Comparison of ENCODE assay signal across 10 cellular contexts in genomic region chr19:40803170-40803856, GRCh38. TPM values are rescaled to one million over a fixed set of nuclear protein-coding genes. Genes with fewer than 3 reads are reported as not detected.
A peak's percentile ranks its signal among the peaks of the same experiment; 100 is the strongest.
DNase-seq lines count a peak whose midpoint lies in the region; ATAC-seq and TF ChIP-seq lines count a peak whose summit lies in the region.
"Had no signal": no experiment of that assay in that cellular context is flagged by ENCODE, and none has a peak within 500 bp of the region (broad histone marks: within the 10 kb centered on the region; RNA-seq: fewer than 3 reads in every experiment).

No MANE protein-coding gene starts in this region.

- no peak for TF ChIP-seq POLR2A in IMR-90 (IDR thresholded peaks at IDR 0.05; ENCODE audit: low read depth, low read length)

- H3K4ac ChIP-seq in IMR-90 (ENCODE audit: low read depth, low read length): no peak overlapping the region

- intact Hi-C loops in IMR-90 (cut with micrococcal nuclease): no loop called here

- POLR2A ChIA-PET in IMR-90 (lab: Charles Lee; ENCODE audit: unreplicated experiment): interaction anchor here (0.6 kb wide), 1 partner anchor 8 kb away, joined by 4 read pairs; no protein-coding TSS in a partner anchor

- no peaks in the 10 kb centered on the region for H3K27me3 ChIP-seq in IMR-90 (ENCODE audit: control insufficient read depth, insufficient read depth, low read length)
- H3K27me3 ChIP-seq in muscle layer of duodenum (ENCODE audit: low read depth, low read length): no peaks in the 10 kb centered on the region

- peaks cover 30% of the 10 kb centered on the region for H3K9me1 ChIP-seq in IMR-90 (ENCODE audit: insufficient read depth, low read length)

- dilution Hi-C loops in IMR-90 (cut with HindIII; ENCODE audit: low sequenced_read_pairs, unreplicated experiment): no loop called here

- H2BK15ac ChIP-seq in IMR-90 (ENCODE audit: low read depth, low read length): no peak overlapping the region

- H3K9me3 ChIP-seq in IMR-90 (ENCODE audit: control insufficient read depth, insufficient read depth, low read length) (no peaks in the 10 kb centered on the region), muscle layer of duodenum (ENCODE audit: control insufficient read depth in 1 of 2, low read length in 2 of 2) (no peaks in the 10 kb centered on the region)

- no peak overlapping the region for H4K91ac ChIP-seq in IMR-90 (ENCODE audit: insufficient read depth, low read depth, low read length)

- no peak overlapping the region for H3K14ac ChIP-seq in IMR-90 (replicated peaks; ENCODE audit: low read depth, low read length)

- H3K9ac ChIP-seq in IMR-90 (ENCODE audit: low read depth, low read length): no peak overlapping the region

- H3K4me3 ChIP-seq in IMR-90 (ENCODE audit: insufficient read depth, low read depth, low read length) (no peak overlapping the region), muscle layer of duodenum (ENCODE audit: low read depth in 1 of 2, low read length in 2 of 2) (peak overlapping the region; percentile 35 to 49)

- H3K79me1 ChIP-seq in IMR-90 (ENCODE audit: low read depth in 1 of 2, low read length in 2 of 2): peaks cover 10 to 83% of the 10 kb centered on the region in 2 experiments

- no peak overlapping the region for H2AK9ac ChIP-seq in IMR-90 (replicated peaks; ENCODE audit: low read depth, low read length, poor library complexity)

- H3K4me1 ChIP-seq in IMR-90 (ENCODE audit: control insufficient read depth, insufficient read depth, low read length) (peaks cover 37% of the 10 kb centered on the region), muscle layer of duodenum (ENCODE audit: control insufficient read depth in 1 of 2, insufficient read depth in 2 of 2, low read length in 2 of 2) (peaks cover 38 to 80% of the 10 kb centered on the region in 2 donors)

- H3K4me2 ChIP-seq in IMR-90 (ENCODE audit: low read depth, low read length): peak overlapping the region; percentile 81; the same call in 1 of the 2 replicates

- no peak overlapping the region for H3K23ac ChIP-seq in IMR-90 (ENCODE audit: low read depth, low read length)

- DNase-seq in IMR-90 (no peak), caudate nucleus (lab: John Stamatoyannopoulos, UW) (no peak), NCI-H2029 treated with DMSO at 0.1 percent for 48 hours (lab: John Stamatoyannopoulos, UW) (no peak)
- DNase-seq: EL, NCI-H510A had no signal

- 92% methylated on average over 2 of the region's 9 CpGs; no CpG with 5 or more reads in 1 of the 2 experiments for WGBS in IMR-90 (ENCODE audit: extremely low coverage in 2 of 2, insufficient read length in 1 of 2), 2 experiments

- H2BK20ac ChIP-seq in IMR-90 (ENCODE audit: low read depth, low read length): no peak overlapping the region

- BruUV-seq in IMR-90 (replicated peaks; lab: Mats Ljungman, UMichigan): no TSS peak

- TF ChIP-seq RAD21 in IMR-90 (IDR thresholded peaks at IDR 0.05; ENCODE audit: low read length): no peak

- ATAC-seq in IMR-90 (ENCODE audit: low read depth): no peak
- no peak for ATAC-seq in GM19463 (IDR thresholded peaks at IDR 0.05; ENCODE audit: unreplicated experiment)
- ATAC-seq in GM19023 (IDR thresholded peaks at IDR 0.05; ENCODE audit: unreplicated experiment): no peak
- ATAC-seq in GM21576 (IDR thresholded peaks at IDR 0.05; ENCODE audit: unreplicated experiment): no peak

- no peak overlapping the region for H2AFZ ChIP-seq in IMR-90 (replicated peaks; ENCODE audit: low read length, poor library complexity)

- in situ Hi-C loops in IMR-90 (cut with MboI; ENCODE audit: low sequenced_read_pairs): no loop called here

- H4K20me1 ChIP-seq in IMR-90 (ENCODE audit: insufficient read depth, low read length): peaks cover 86% of the 10 kb centered on the region

- no peak overlapping the region for H4K5ac ChIP-seq in IMR-90 (ENCODE audit: low read depth, low read length)

- CTCF ChIA-PET in IMR-90 (lab: Yijun Ruan, JAX): interaction anchor here (0.6 kb wide), 1 partner anchor 10 kb away, joined by 3 read pairs; no protein-coding TSS in a partner anchor

- no peak overlapping the region for H2BK120ac ChIP-seq in IMR-90 (ENCODE audit: low read depth, low read length)

- H3K18ac ChIP-seq in IMR-90 (ENCODE audit: low read depth, low read length): no peak overlapping the region

- H4K8ac ChIP-seq in IMR-90 (ENCODE audit: low read depth in 2 of 2, low read length in 2 of 2): no peak overlapping the region

- H3K36me3 ChIP-seq in IMR-90 (ENCODE audit: control insufficient read depth, insufficient read depth, low read length): peaks cover 57% of the 10 kb centered on the region
- peaks cover 13 to 14% of the 10 kb centered on the region in 2 donors for H3K36me3 ChIP-seq in muscle layer of duodenum (ENCODE audit: control insufficient read depth in 1 of 2, insufficient read depth in 2 of 2, low read length in 2 of 2)

- no peak overlapping the region for H3K56ac ChIP-seq in IMR-90 (ENCODE audit: extremely low read depth, insufficient read depth, low read length)

- no peak overlapping the region for H2BK5ac ChIP-seq in IMR-90 (ENCODE audit: low read depth, low read length, poor library complexity, severe bottlenecking)

- no peak overlapping the region for H2AK5ac ChIP-seq in IMR-90 (ENCODE audit: low read depth, low read length)

- no peak for TF ChIP-seq CTCF in 22Rv1 (IDR thresholded peaks at IDR 0.05)
- no peak for TF ChIP-seq CTCF in IMR-90 (conservative IDR thresholded peaks at IDR 0.05; ENCODE audit: low read depth, low read length)

- H3K27ac ChIP-seq in 22Rv1 (peak overlapping the region; percentile 56), IMR-90 (ENCODE audit: insufficient read depth, low read length) (no peak overlapping the region), caudate nucleus (ENCODE audit: low read depth, low read length) (peak overlapping the region; percentile 58), muscle layer of duodenum (ENCODE audit: low read length) (peak overlapping the region; percentile 67)

TF ChIP-seq in IMR-90, 13 proteins besides CTCF, POLR2A, EP300 and RAD21:
- no peak for TF ChIP-seq NFE2L2 (IDR thresholded peaks at IDR 0.05; ENCODE audit: low read depth, low read length)
- TF ChIP-seq ELK1 (IDR thresholded peaks at IDR 0.05; ENCODE audit: borderline replicate concordance, low read depth, low read length): no peak
- no peak for TF ChIP-seq CEBPB (IDR thresholded peaks at IDR 0.05; ENCODE audit: low read depth, low read length)
- no peak for TF ChIP-seq USF2 (IDR thresholded peaks at IDR 0.05; ENCODE audit: low read depth, low read length)

RNA-seq across cellular contexts. Expression of gene EGLN2, which starts 4.3 kb away (rescaled TPM):
- 50.5 and 54.1 TPM in 2 replicates for total RNA-seq in IMR-90 (2012; rRNA removed)
- polyA plus RNA-seq in IMR-90 (2012; rRNA removed): 60.2 and 62.7 TPM in 2 replicates
- 39.4 and 78.4 TPM in 2 replicates for polyA plus RNA-seq in IMR-90 (2012; cell fraction: cytosol; rRNA removed)
- polyA plus RNA-seq in IMR-90 (2012; cell fraction: nucleus; rRNA removed; ENCODE audit: low replicate concordance): 64.4 and 149 TPM in 2 replicates

RNA-seq across cellular contexts. Expression of gene RAB4B, which starts 25.3 kb away (rescaled TPM):
- 7.9 and 8.3 TPM in 2 replicates for total RNA-seq in IMR-90 (2012; rRNA removed)
- polyA plus RNA-seq in IMR-90 (2012; rRNA removed): 21.4 and 25.9 TPM in 2 replicates
- 49.0 and 50.2 TPM in 2 replicates for polyA plus RNA-seq in IMR-90 (2012; cell fraction: cytosol; rRNA removed)
- polyA plus RNA-seq in IMR-90 (2012; cell fraction: nucleus; rRNA removed; ENCODE audit: low replicate concordance): 34.1 and 62.8 TPM in 2 replicates

RNA-seq across cellular contexts. Expression of gene MIA, which starts 28.0 kb away (rescaled TPM):
- total RNA-seq in IMR-90 (2012; rRNA removed): not detected in 2 replicates
- 0.44 TPM in 1 of 2 replicates, not detected in the other for polyA plus RNA-seq in IMR-90 (2012; rRNA removed)
- polyA plus RNA-seq in IMR-90 (2012; cell fraction: cytosol; rRNA removed): 0.24 and 1.6 TPM in 2 replicates
- polyA plus RNA-seq in IMR-90 (2012; cell fraction: nucleus; rRNA removed; ENCODE audit: low replicate concordance): 0.64 TPM in 1 of 2 replicates, not detected in the other

RNA-seq across cellular contexts. Expression of gene CYP2A6, which starts 46.9 kb away (rescaled TPM):
- not detected in 2 replicates for total RNA-seq in IMR-90 (2012; rRNA removed)
- polyA plus RNA-seq in IMR-90 (2012; rRNA removed): not detected in 2 replicates
- not detected in 2 replicates for polyA plus RNA-seq in IMR-90 (2012; cell fraction: cytosol; rRNA removed)
- polyA plus RNA-seq in IMR-90 (2012; cell fraction: nucleus; rRNA removed; ENCODE audit: low replicate concordance): not detected in 2 replicates

RNA-seq across cellular contexts. Expression of gene SNRPA, which starts 52.3 kb away (rescaled TPM):
- 28.3 and 30.3 TPM in 2 replicates for total RNA-seq in IMR-90 (2012; rRNA removed)
- 81.3 and 158 TPM in 2 replicates for polyA plus RNA-seq in IMR-90 (2012; rRNA removed)
- polyA plus RNA-seq in IMR-90 (2012; cell fraction: cytosol; rRNA removed): 89.7 and 101 TPM in 2 replicates
- 76.5 and 101 TPM in 2 replicates for polyA plus RNA-seq in IMR-90 (2012; cell fraction: nucleus; rRNA removed; ENCODE audit: low replicate concordance)
